Comparison of ENCODE assay signal across 7 cellular contexts in genomic region chr6:109008061-109008460, GRCh38.
DNase-seq lines count a peak whose midpoint lies in the region; ATAC-seq and TF ChIP-seq lines count a peak whose summit lies in the region.

No MANE protein-coding gene starts in this region.

- H3K4me3 Mint-ChIP-seq in T-helper 17 cell: peak overlapping the region; percentile 93

- intact Hi-C loops in stomach (cut with DNase I; ENCODE audit: low total_unique reads): loop anchor here (10.0 kb wide), 1 partner anchor 57 kb away; no protein-coding TSS in a partner anchor

- H3K27me3 Mint-ChIP-seq in T-helper 17 cell: no peaks in the 10 kb centered on the region

- H3K4me3 ChIP-seq in gastroesophageal sphincter (peak overlapping the region; percentile 87 to 98), stomach (peak overlapping the region; percentile 62 to 88 (median 86))

- H3K4me1 Mint-ChIP-seq in T-helper 17 cell: peaks cover 44% of the 10 kb centered on the region

- no peaks in the 10 kb centered on the region for H3K9me3 ChIP-seq in T-helper 17 cell (ENCODE audit: control insufficient read depth, low read length, poor library complexity, severe bottlenecking)
- no peaks in the 10 kb centered on the region for H3K9me3 ChIP-seq in gastroesophageal sphincter
- no peaks in the 10 kb centered on the region for H3K9me3 ChIP-seq in stomach

- ATAC-seq in GM21576 (IDR thresholded peaks at IDR 0.05; ENCODE audit: unreplicated experiment): peak; percentile 36
- no peak for ATAC-seq in T-helper 17 cell
- ATAC-seq in gastroesophageal sphincter: no peak

- no peak for TF ChIP-seq CTCF in gastroesophageal sphincter (IDR thresholded peaks at IDR 0.05)
- no peak for TF ChIP-seq CTCF in stomach (IDR thresholded peaks at IDR 0.05)

- no peaks in the 10 kb centered on the region for H3K36me3 ChIP-seq in gastroesophageal sphincter
- no peaks in the 10 kb centered on the region for H3K36me3 ChIP-seq in stomach

- H3K27me3 ChIP-seq in gastroesophageal sphincter: no peaks in the 10 kb centered on the region
- no peaks in the 10 kb centered on the region for H3K27me3 ChIP-seq in stomach

- H3K4me1 ChIP-seq in gastroesophageal sphincter (peaks cover 5 to 62% (median 15%) of the 10 kb centered on the region in 3 donors), stomach (peaks cover 13 to 66% (median 42%) of the 10 kb centered on the region in 4 donors)

- DNase-seq in T-helper 17 cell (no peak), stomach (no peak), A172 (ENCODE audit: low spot score) (no peak), DMS53 (lab: John Stamatoyannopoulos, UW) (no peak), AG08396 (ENCODE audit: low spot score) (no peak)

- TF ChIP-seq POLR2A in gastroesophageal sphincter (IDR thresholded peaks at IDR 0.05) (no peak), stomach (IDR thresholded peaks at IDR 0.05) (no peak)

- H3K36me3 Mint-ChIP-seq in T-helper 17 cell (ENCODE audit: low read depth): peaks cover 2% of the 10 kb centered on the region

- TF ChIP-seq EP300 in gastroesophageal sphincter (IDR thresholded peaks at IDR 0.05) (no peak), stomach (IDR thresholded peaks at IDR 0.05) (no peak)

- peak overlapping the region; percentile 87 for H3K27ac Mint-ChIP-seq in T-helper 17 cell

- WGBS in gastroesophageal sphincter (ENCODE audit: low coverage in 1 of 2), 2 donors: 57 to 69% methylated on average over 4 of the region's 4 CpGs
- 19 to 40% (median 27%) methylated on average over 4 of the region's 4 CpGs for WGBS in stomach, 5 donors

- H3K27ac ChIP-seq in gastroesophageal sphincter (peak overlapping the region; percentile 94 to 99 (median 98)), stomach (peak overlapping the region in 4 of 5 donors; percentile 93 to 98 (median 98))
